In genomic region chr7:107179326-107180163, GRCh38 we compare ENCODE assay signal across 10 cellular contexts. TPM values are rescaled to one million over a fixed set of nuclear protein-coding genes. Genes with fewer than 3 reads are reported as not detected.
A peak's percentile ranks its signal among the peaks of the same experiment; 100 is the strongest.
DNase-seq lines count a peak whose midpoint lies in the region; ATAC-seq lines count a peak whose summit lies in the region.
"Had no signal": no experiment of that assay in that cellular context is flagged by ENCODE, and none has a peak within 500 bp of the region (broad histone marks: within the 10 kb centered on the region; RNA-seq: fewer than 3 reads in every experiment).

No MANE protein-coding gene starts in this region.

- H3K4me1 Mint-ChIP-seq in activated naive CD4-positive, alpha-beta T cell treated with anti-CD3 and anti-CD28 coated beads for 36 hours (ENCODE audit: low read depth): peaks cover 53% of the 10 kb centered on the region
- H3K4me1 Mint-ChIP-seq in activated naive CD4-positive, alpha-beta T cell treated with anti-CD3 and anti-CD28 coated beads, Interleukin-2, amount 10 ng/mL, durations not matched to agents 7 days and 5 days: peaks cover 3% of the 10 kb centered on the region
- peaks cover 29% of the 10 kb centered on the region for H3K4me1 Mint-ChIP-seq in T-helper 17 cell

- peaks cover 2% of the 10 kb centered on the region for H3K36me3 Mint-ChIP-seq in activated naive CD4-positive, alpha-beta T cell treated with anti-CD3 and anti-CD28 coated beads for 36 hours (ENCODE audit: low read depth)
- H3K36me3 Mint-ChIP-seq in activated naive CD4-positive, alpha-beta T cell treated with anti-CD3 and anti-CD28 coated beads, Interleukin-2, amount 10 ng/mL, durations not matched to agents 7 days and 5 days: peaks cover 18% of the 10 kb centered on the region
- H3K36me3 Mint-ChIP-seq in T-helper 17 cell (ENCODE audit: low read depth): no peaks in the 10 kb centered on the region

- CTCF ChIA-PET in activated naive CD4-positive, alpha-beta T cell treated with anti-CD3 and anti-CD28 coated beads for 36 hours (lab: Charles Lee): interaction anchor here (1.2 to 1.6 kb wide), 4 partner anchors 10 to 29 kb away, joined by 3 to 5 read pairs (median 4); partner anchors contain the start of gene HBP1
- CTCF ChIA-PET in activated naive CD4-positive, alpha-beta T cell treated with anti-CD3 and anti-CD28 coated beads, Interleukin-2, amount 10 ng/mL, durations not matched to agents 7 days and 5 days (lab: Charles Lee): interaction anchor here (1.5 kb wide), 1 partner anchor 695 kb away, joined by 4 read pairs; no protein-coding TSS in a partner anchor

- intact Hi-C loops in activated naive CD4-positive, alpha-beta T cell treated with anti-CD3 and anti-CD28 coated beads for 36 hours (cut with micrococcal nuclease): loop anchor here (1.0 to 10.0 kb wide), 2 partner anchors 11 to 635 kb away; no protein-coding TSS in a partner anchor

- no peak for DNase-seq in activated naive CD4-positive, alpha-beta T cell treated with anti-CD3 and anti-CD28 coated beads for 36 hours
- no peak for DNase-seq in activated naive CD4-positive, alpha-beta T cell treated with anti-CD3 and anti-CD28 coated beads, Interleukin-2, amount 10 ng/mL, durations not matched to agents 7 days and 5 days
- no peak for DNase-seq in T-helper 17 cell
- peak; percentile 10 for DNase-seq in fibroblast of gingiva (ENCODE audit: low read depth)
- peak; percentile 41 for DNase-seq in stimulated activated naive CD8-positive, alpha-beta T cell treated with anti-CD3 and anti-CD28 coated beads, Interleukin-15, Interleukin-2, amounts not matched to agents 100 U/mL and 50 U/mL, for 24 hours
- DNase-seq in stimulated activated CD4-positive, alpha-beta T cell treated with anti-CD3 and anti-CD28 coated beads, Interleukin-4, amount 100 ng/mL, for 1 hour: no peak
- DNase-seq: C1 segment of cervical spinal cord had no signal

- no peaks in the 10 kb centered on the region for H3K27me3 Mint-ChIP-seq in activated naive CD4-positive, alpha-beta T cell treated with anti-CD3 and anti-CD28 coated beads for 36 hours (ENCODE audit: low read depth)
- H3K27me3 Mint-ChIP-seq in activated naive CD4-positive, alpha-beta T cell treated with anti-CD3 and anti-CD28 coated beads, Interleukin-2, amount 10 ng/mL, durations not matched to agents 7 days and 5 days: no peaks in the 10 kb centered on the region
- no peaks in the 10 kb centered on the region for H3K27me3 Mint-ChIP-seq in T-helper 17 cell

- H3K4me3 Mint-ChIP-seq in activated naive CD4-positive, alpha-beta T cell treated with anti-CD3 and anti-CD28 coated beads for 36 hours: no peak overlapping the region
- no peak overlapping the region for H3K4me3 Mint-ChIP-seq in activated naive CD4-positive, alpha-beta T cell treated with anti-CD3 and anti-CD28 coated beads, Interleukin-2, amount 10 ng/mL, durations not matched to agents 7 days and 5 days
- no peak overlapping the region for H3K4me3 Mint-ChIP-seq in T-helper 17 cell

- peak overlapping the region; percentile 78 for H3K27ac Mint-ChIP-seq in activated naive CD4-positive, alpha-beta T cell treated with anti-CD3 and anti-CD28 coated beads for 36 hours
- no peak overlapping the region for H3K27ac Mint-ChIP-seq in activated naive CD4-positive, alpha-beta T cell treated with anti-CD3 and anti-CD28 coated beads, Interleukin-2, amount 10 ng/mL, durations not matched to agents 7 days and 5 days
- H3K27ac Mint-ChIP-seq in T-helper 17 cell: peak overlapping the region; percentile 83

- no peak for ATAC-seq in T-helper 17 cell
- ATAC-seq in stimulated activated naive CD8-positive, alpha-beta T cell treated with anti-CD3 and anti-CD28 coated beads, Interleukin-15, Interleukin-2, amounts not matched to agents 100 U/mL and 50 U/mL, for 24 hours: peak; percentile 65
- no peak for ATAC-seq in HG02973 (IDR thresholded peaks at IDR 0.05; ENCODE audit: unreplicated experiment)
- no peak for ATAC-seq in HG02610 (IDR thresholded peaks at IDR 0.05; ENCODE audit: unreplicated experiment)
- ATAC-seq: HepG2 had no signal

- H3K9me3 Mint-ChIP-seq in activated naive CD4-positive, alpha-beta T cell treated with anti-CD3 and anti-CD28 coated beads for 36 hours: no peaks in the 10 kb centered on the region
- H3K9me3 Mint-ChIP-seq in activated naive CD4-positive, alpha-beta T cell treated with anti-CD3 and anti-CD28 coated beads, Interleukin-2, amount 10 ng/mL, durations not matched to agents 7 days and 5 days: no peaks in the 10 kb centered on the region

- H3K9me3 ChIP-seq in T-helper 17 cell (ENCODE audit: control insufficient read depth, low read length, poor library complexity, severe bottlenecking): no peaks in the 10 kb centered on the region

RNA-seq across cellular contexts. Expression of gene HBP1, which starts 10.7 kb away (rescaled TPM):
- total RNA-seq in activated naive CD4-positive, alpha-beta T cell treated with anti-CD3 and anti-CD28 coated beads for 36 hours: 10 to 100 TPM; 41.8 to 42.2 TPM
- 100 to 1,000 TPM; 250 to 252 TPM for total RNA-seq in T-helper 17 cell

Comparison
In these comparisons a context has a peak if more than half of its experiments do, and no peak if none do; other contexts are left out.
1. DNase-seq: peak in fibroblast of gingiva (single experiment) and stimulated activated naive CD8-positive, alpha-beta T cell treated with anti-CD3 and anti-CD28 coated beads, Interleukin-15, Interleukin-2, amounts not matched to agents 100 U/mL and 50 U/mL, for 24 hours (single experiment); none in activated naive CD4-positive, alpha-beta T cell treated with anti-CD3 and anti-CD28 coated beads for 36 hours (single experiment), activated naive CD4-positive, alpha-beta T cell treated with anti-CD3 and anti-CD28 coated beads, Interleukin-2, amount 10 ng/mL, durations not matched to agents 7 days and 5 days (single experiment), T-helper 17 cell (0 of 3) and stimulated activated CD4-positive, alpha-beta T cell treated with anti-CD3 and anti-CD28 coated beads, Interleukin-4, amount 100 ng/mL, for 1 hour (single experiment).
2. RNA of gene HBP1, which starts 10.7 kb away (total RNA-seq): 250 to 252 TPM in T-helper 17 cell; 41.8 to 42.2 TPM in activated naive CD4-positive, alpha-beta T cell treated with anti-CD3 and anti-CD28 coated beads for 36 hours; every median in the first group is over 4 times any median in the second.